Comparison of ENCODE assay signal across 22 cellular contexts in the genomic region with DNA sequence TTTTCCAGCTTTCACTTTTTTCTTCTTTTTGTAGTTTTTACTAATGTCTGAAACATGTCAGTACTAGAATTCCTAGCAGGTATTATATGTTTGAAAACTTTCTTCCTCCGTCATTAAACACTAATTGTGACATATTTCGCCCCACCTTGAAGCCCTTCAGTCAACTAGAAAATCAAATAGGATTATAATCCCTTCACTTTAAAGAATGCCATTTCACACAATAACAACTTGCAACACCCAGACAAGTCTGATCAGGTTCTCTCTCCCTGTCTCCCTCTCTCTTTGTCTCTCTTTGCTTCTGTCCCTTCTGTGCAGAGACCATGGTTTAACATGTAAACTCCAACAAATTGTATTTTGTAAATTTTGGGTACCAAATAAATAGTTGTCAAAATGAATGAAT.
"Had no signal": no experiment of that assay in that cellular context is flagged by ENCODE, and none has a peak within 500 bp of the region (broad histone marks: within the 10 kb centered on the region; RNA-seq: fewer than 3 reads in every experiment).

No MANE protein-coding gene starts in this region.

- H3K27ac ChIP-seq: heart left ventricle, left ventricle myocardium inferior, skin epidermis, stomach, testis, thyroid gland, transverse colon, upper lobe of left lung had no signal

- H3K36me3 ChIP-seq: heart left ventricle, left ventricle myocardium inferior, stomach, thyroid gland, transverse colon, upper lobe of left lung had no signal

- H3K27me3 ChIP-seq: heart left ventricle, stomach, testis, thyroid gland, transverse colon, upper lobe of left lung had no signal

- H3K9me3 ChIP-seq: heart left ventricle, left ventricle myocardium inferior, stomach, testis, thyroid gland, transverse colon, upper lobe of left lung had no signal

- DNase-seq: heart left ventricle; hypothalamus; immature natural killer cell; left ventricle myocardium inferior; midbrain; naive thymus-derived CD8-positive, alpha-beta T cell; occipital lobe; right cardiac atrium; stimulated activated CD4-positive, alpha-beta T cell treated with anti-CD3 and anti-CD28 coated beads, Interleukin-12 subunit alpha, Interleukin-12 subunit beta, amount 100 ng/mL, for 4 hours; stimulated activated CD4-positive, alpha-beta T cell treated with anti-CD3 and anti-CD28 coated beads, Interleukin-15, amount 100 ng/mL, for 24 hours; stimulated activated CD4-positive, alpha-beta T cell treated with anti-CD3 and anti-CD28 coated beads, Interleukin-2, amount 100 ng/mL, for 24 hours; stimulated activated CD4-positive, alpha-beta T cell treated with anti-CD3 and anti-CD28 coated beads, Interleukin-4, amount 100 ng/mL, for 1 hour; stimulated activated naive B cell treated with anti-CD40 and anti-IgM and Interleukin-4, amounts not matched to agents 10 μg/mL and 1 μg/mL and 100 μg/mL, for 72 hours; stimulated activated naive CD8-positive, alpha-beta T cell treated with anti-CD3 and anti-CD28 coated beads, Interleukin-15, Interleukin-2, amounts not matched to agents 100 U/mL and 50 U/mL, for 24 hours; stomach; testis; thyroid gland; transverse colon; upper lobe of left lung had no signal

- ATAC-seq: heart left ventricle; naive thymus-derived CD8-positive, alpha-beta T cell; right cardiac atrium; sciatic nerve; stimulated activated naive B cell treated with anti-CD40 and anti-IgM and Interleukin-4, amounts not matched to agents 10 μg/mL and 1 μg/mL and 100 μg/mL, for 72 hours; stimulated activated naive CD8-positive, alpha-beta T cell treated with anti-CD3 and anti-CD28 coated beads, Interleukin-15, Interleukin-2, amounts not matched to agents 100 U/mL and 50 U/mL, for 24 hours had no signal

- H3K4me3 ChIP-seq: heart left ventricle, left ventricle myocardium inferior, lung, skin epidermis, stomach, testis, thyroid gland, transverse colon, upper lobe of left lung had no signal

- H3K4me1 ChIP-seq: thyroid gland, transverse colon, upper lobe of left lung had no signal
